ENCODE assay signal across 9 cellular contexts in genomic region chr5:88884435-88884877, GRCh38. TPM values are rescaled to one million over a fixed set of nuclear protein-coding genes. Genes with fewer than 3 reads are reported as not detected.
DNase-seq lines count a peak whose midpoint lies in the region; ATAC-seq, FAIRE-seq and TF ChIP-seq lines count a peak whose summit lies in the region.
"Had no signal": no experiment of that assay in that cellular context is flagged by ENCODE, and none has a peak within 500 bp of the region (broad histone marks: within the 10 kb centered on the region; RNA-seq: fewer than 3 reads in every experiment).

No MANE protein-coding gene starts in this region.

- H3K4me1 ChIP-seq in hepatocyte (ENCODE audit: insufficient read depth): no peaks in the 10 kb centered on the region
- no peaks in the 10 kb centered on the region for H3K4me1 ChIP-seq in small intestine (ENCODE audit: control insufficient read depth in 2 of 2, insufficient read depth in 1 of 2, low read depth in 1 of 2, low read length in 1 of 2)

- DNase-seq in T-helper 1 cell: no peak
- DNase-seq in WERI-Rb-1: no peak
- no peak for DNase-seq in hepatocyte (ENCODE audit: low spot score)
- no peak for DNase-seq in NCI-H1694 treated with DMSO at 0.1 percent for 48 hours (lab: John Stamatoyannopoulos, UW)
- no peak for DNase-seq in H4 (ENCODE audit: low spot score)
- no peak for DNase-seq in small intestine

- H4K20me1 ChIP-seq in hepatocyte (ENCODE audit: insufficient read depth, poor library complexity, severe bottlenecking): no peaks in the 10 kb centered on the region

- WGBS in hepatocyte (ENCODE audit: low lambda C conversion rate, missing lambda C conversion rate): 10% methylated on average over 10 of the region's 10 CpGs
- WGBS in small intestine, 3 donors: 4 to 10% (median 7%) methylated on average over 10 of the region's 10 CpGs

- TF ChIP-seq CTCF in WERI-Rb-1 (IDR thresholded peaks at IDR 0.05; ENCODE audit: low read depth, low read length) (no peak), hepatocyte (IDR thresholded peaks at IDR 0.05; ENCODE audit: poor library complexity) (no peak)

- peaks cover 91% of the 10 kb centered on the region for H3K27me3 Mint-ChIP-seq in T-helper 1 cell treated with Interleukin-12 subunit alpha and Interleukin-12 subunit beta and Interleukin-4 antibody, amounts not matched to agents 30 μg/mL and 1 μg/mL, for 36 hours (ENCODE audit: low read depth)
- H3K27me3 Mint-ChIP-seq in stimulated activated memory B cell treated with anti-CD40 and anti-IgM and Interleukin-4, amounts not matched to agents 10 μg/mL and 1 μg/mL and 100 μg/mL, for 72 hours: no peaks in the 10 kb centered on the region

- H3K27me3 ChIP-seq in WERI-Rb-1 (ENCODE audit: insufficient read depth, low read depth, severe bottlenecking): no peaks in the 10 kb centered on the region
- peaks cover 7% of the 10 kb centered on the region for H3K27me3 ChIP-seq in hepatocyte
- H3K27me3 ChIP-seq in small intestine (ENCODE audit: control insufficient read depth in 2 of 2, insufficient read depth in 2 of 2, low read length in 2 of 2): peaks cover 0 to 3% of the 10 kb centered on the region in 2 donors

- H3K4me1 Mint-ChIP-seq in T-helper 1 cell treated with Interleukin-12 subunit alpha and Interleukin-12 subunit beta and Interleukin-4 antibody, amounts not matched to agents 30 μg/mL and 1 μg/mL, for 36 hours (ENCODE audit: low read depth): peaks cover 24% of the 10 kb centered on the region
- peaks cover 37% of the 10 kb centered on the region for H3K4me1 Mint-ChIP-seq in stimulated activated memory B cell treated with anti-CD40 and anti-IgM and Interleukin-4, amounts not matched to agents 10 μg/mL and 1 μg/mL and 100 μg/mL, for 72 hours

- H3K4me3 Mint-ChIP-seq in T-helper 1 cell treated with Interleukin-12 subunit alpha and Interleukin-12 subunit beta and Interleukin-4 antibody, amounts not matched to agents 30 μg/mL and 1 μg/mL, for 36 hours: peak overlapping the region; percentile 83
- peak overlapping the region; percentile 98 for H3K4me3 Mint-ChIP-seq in stimulated activated memory B cell treated with anti-CD40 and anti-IgM and Interleukin-4, amounts not matched to agents 10 μg/mL and 1 μg/mL and 100 μg/mL, for 72 hours

- H3K36me3 Mint-ChIP-seq in T-helper 1 cell treated with Interleukin-12 subunit alpha and Interleukin-12 subunit beta and Interleukin-4 antibody, amounts not matched to agents 30 μg/mL and 1 μg/mL, for 36 hours (ENCODE audit: low read depth): no peaks in the 10 kb centered on the region
- H3K36me3 Mint-ChIP-seq in stimulated activated memory B cell treated with anti-CD40 and anti-IgM and Interleukin-4, amounts not matched to agents 10 μg/mL and 1 μg/mL and 100 μg/mL, for 72 hours: peaks cover 6% of the 10 kb centered on the region

- ATAC-seq in stimulated activated memory B cell treated with anti-CD40 and anti-IgM and Interleukin-4, amounts not matched to agents 10 μg/mL and 1 μg/mL and 100 μg/mL, for 72 hours: no peak

- no peaks in the 10 kb centered on the region for H3K79me2 ChIP-seq in hepatocyte

- no peak overlapping the region for H3K27ac ChIP-seq in WERI-Rb-1
- peak overlapping the region; percentile 78 for H3K27ac ChIP-seq in hepatocyte
- H3K27ac ChIP-seq in small intestine (ENCODE audit: low read depth in 1 of 2, low read length in 1 of 2): peak overlapping the region in 1 of 2 donors; percentile 94

- no peaks in the 10 kb centered on the region for H3K9me2 ChIP-seq in hepatocyte (replicated peaks; ENCODE audit: insufficient read depth)

- peak overlapping the region; percentile 86 for H3K4me2 ChIP-seq in hepatocyte

- H3K4me3 ChIP-seq in WERI-Rb-1 (ENCODE audit: low read depth, low read length) (peak overlapping the region; percentile 73), hepatocyte (peak overlapping the region; percentile 74), small intestine (ENCODE audit: low read depth in 1 of 2, low read length in 2 of 2) (peak overlapping the region in 1 of 2 donors; percentile 50)

- peak overlapping the region; percentile 66 for H2AFZ ChIP-seq in hepatocyte

- no peaks in the 10 kb centered on the region for H3K9me3 Mint-ChIP-seq in T-helper 1 cell treated with Interleukin-12 subunit alpha and Interleukin-12 subunit beta and Interleukin-4 antibody, amounts not matched to agents 30 μg/mL and 1 μg/mL, for 36 hours
- no peaks in the 10 kb centered on the region for H3K9me3 Mint-ChIP-seq in stimulated activated memory B cell treated with anti-CD40 and anti-IgM and Interleukin-4, amounts not matched to agents 10 μg/mL and 1 μg/mL and 100 μg/mL, for 72 hours

- H3K9me3 ChIP-seq in WERI-Rb-1 (ENCODE audit: severe bottlenecking) (no peaks in the 10 kb centered on the region), hepatocyte (ENCODE audit: low read depth) (no peaks in the 10 kb centered on the region), small intestine (ENCODE audit: control insufficient read depth, low read depth) (no peaks in the 10 kb centered on the region)

- FAIRE-seq in small intestine (lab: Jason Lieb, UNC): no peak
- FAIRE-seq: G401.6 had no signal

- H3K36me3 ChIP-seq in WERI-Rb-1 (no peaks in the 10 kb centered on the region), hepatocyte (replicated peaks; ENCODE audit: insufficient read depth, low read depth) (no peaks in the 10 kb centered on the region), small intestine (ENCODE audit: control insufficient read depth in 2 of 2, insufficient read depth in 2 of 2, low read length in 2 of 2) (no peaks in the 10 kb centered on the region)

- H3K27ac Mint-ChIP-seq in T-helper 1 cell treated with Interleukin-12 subunit alpha and Interleukin-12 subunit beta and Interleukin-4 antibody, amounts not matched to agents 30 μg/mL and 1 μg/mL, for 36 hours: no peak overlapping the region
- H3K27ac Mint-ChIP-seq in stimulated activated memory B cell treated with anti-CD40 and anti-IgM and Interleukin-4, amounts not matched to agents 10 μg/mL and 1 μg/mL and 100 μg/mL, for 72 hours: peak overlapping the region; percentile 99

RNA-seq across cellular contexts. Expression of gene MEF2C, which starts 1.5 kb away (rescaled TPM):
- total RNA-seq in hepatocyte: 11.0 and 14.6 TPM in 2 replicates
- 5.9 and 6.0 TPM in 2 replicates for polyA plus RNA-seq in hepatocyte
- total RNA-seq in H4 (2014; rRNA removed; shearing (Covaris generic)): 7.5 and 8.3 TPM in 2 replicates
- polyA plus RNA-seq in small intestine: 1 to 10 TPM in 2 of 3 donors, under 1 TPM in 1; 0.89 to 7.2 (median 4.6) TPM
